8 cellular contexts compared by ENCODE assay signal in genomic region chr12:1590083-1590979, GRCh38. TPM values are rescaled to one million over a fixed set of nuclear protein-coding genes. Genes with fewer than 3 reads are reported as not detected.
DNase-seq lines count a peak whose midpoint lies in the region; ATAC-seq and TF ChIP-seq lines count a peak whose summit lies in the region.

No MANE protein-coding gene starts in this region.

- H3K9me3 ChIP-seq in lung (ENCODE audit: control insufficient read depth in 2 of 2, insufficient read depth in 1 of 2, low read length in 1 of 2) (no peaks in the 10 kb centered on the region), upper lobe of left lung (no peaks in the 10 kb centered on the region)

- H3K27me3 ChIP-seq in lung (ENCODE audit: control insufficient read depth, insufficient read depth) (no peaks in the 10 kb centered on the region), upper lobe of left lung (no peaks in the 10 kb centered on the region)

- ATAC-seq in lung (ENCODE audit: insufficient read depth, low FRiP score) (no peak), upper lobe of left lung (ENCODE audit: low FRiP score in 2 of 2) (peak in 1 of 2 donors; percentile 50), HG03095 (IDR thresholded peaks at IDR 0.05; ENCODE audit: unreplicated experiment) (no peak)

- H3K27ac ChIP-seq in cingulate gyrus (ENCODE audit: low read depth, low read length) (peak overlapping the region; percentile 65), lung (ENCODE audit: low read depth in 1 of 2, low read length in 1 of 2) (peak overlapping the region in 1 of 2 donors; percentile 42), upper lobe of left lung (peak overlapping the region in 3 of 4 donors; percentile 7 to 78 (median 68))

- DNase-seq in stimulated activated CD4-positive, alpha-beta T cell treated with anti-CD3 and anti-CD28 coated beads, Interleukin-4, amount 100 ng/mL, for 24 hours: peak; percentile 8
- DNase-seq in stimulated activated CD4-positive, alpha-beta T cell treated with anti-CD3 and anti-CD28 coated beads, Interleukin-4, amount 100 ng/mL, for 1 hour: no peak
- no peak for DNase-seq in lung (ENCODE audit: low spot score)
- DNase-seq in upper lobe of left lung: no peak
- DNase-seq in effector CD4-positive, alpha-beta T cell: no peak
- DNase-seq in AG08395 (ENCODE audit: low spot score): no peak

- H3K4me3 ChIP-seq in lung (peak overlapping the region; percentile 1), upper lobe of left lung (peak overlapping the region in 3 of 4 donors; percentile 14 to 80 (median 21))

- 38 to 73% methylated on average over 12 of the region's 12 CpGs for WGBS in lung, 2 donors
- 33 to 40% methylated on average over 12 of the region's 12 CpGs for WGBS in upper lobe of left lung, 2 donors

- H3K36me3 ChIP-seq in lung (ENCODE audit: control insufficient read depth in 2 of 2, insufficient read depth in 2 of 2, low read length in 2 of 2): peaks cover 0 to 1% of the 10 kb centered on the region in 2 donors
- peaks cover 0 to 5% (median 0%) of the 10 kb centered on the region in 4 donors for H3K36me3 ChIP-seq in upper lobe of left lung

- no peak for TF ChIP-seq POLR2A in upper lobe of left lung (IDR thresholded peaks at IDR 0.05)

- TF ChIP-seq EP300 in upper lobe of left lung (IDR thresholded peaks at IDR 0.05): no peak

- peaks cover 6 to 13% of the 10 kb centered on the region in 2 donors for H3K4me1 ChIP-seq in lung (ENCODE audit: control insufficient read depth in 2 of 2, insufficient read depth in 2 of 2, low read length in 2 of 2)
- peaks cover 46 to 59% (median 49%) of the 10 kb centered on the region in 4 donors for H3K4me1 ChIP-seq in upper lobe of left lung

- TF ChIP-seq CTCF in lung (IDR thresholded peaks at IDR 0.05; ENCODE audit: control extremely low read depth, extremely low read depth) (no peak), upper lobe of left lung (IDR thresholded peaks at IDR 0.05) (no peak)

RNA-seq across cellular contexts. Expression of gene FBXL14, which starts 4.0 kb away (rescaled TPM):
- 10 to 100 TPM; 12.6 to 23.0 TPM for total RNA-seq in lung
- 10 to 100 TPM in 1 of 2 donors, 1 to 10 TPM in 1; 4.4 to 13.6 TPM for polyA plus RNA-seq in lung
- 10 to 100 TPM in 4 of 6 donors, 1 to 10 TPM in 2; 8.5 to 22.0 (median 14.4) TPM for total RNA-seq in upper lobe of left lung

RNA-seq across cellular contexts. Expression of gene WNT5B, which starts 38.7 kb away (rescaled TPM):
- total RNA-seq in lung (10 to 100 TPM in 1 of 2 donors, 1 to 10 TPM in 1; 7.8 to 12.6 TPM), upper lobe of left lung (1 to 10 TPM in 5 of 6 donors, not detected in 1; 5.8 to 9.7 (median 7.0) TPM)
- 1 to 10 TPM; 2.8 to 3.6 TPM for polyA plus RNA-seq in lung
